ENCODE assay signal across 22 cellular contexts in the genomic region with DNA sequence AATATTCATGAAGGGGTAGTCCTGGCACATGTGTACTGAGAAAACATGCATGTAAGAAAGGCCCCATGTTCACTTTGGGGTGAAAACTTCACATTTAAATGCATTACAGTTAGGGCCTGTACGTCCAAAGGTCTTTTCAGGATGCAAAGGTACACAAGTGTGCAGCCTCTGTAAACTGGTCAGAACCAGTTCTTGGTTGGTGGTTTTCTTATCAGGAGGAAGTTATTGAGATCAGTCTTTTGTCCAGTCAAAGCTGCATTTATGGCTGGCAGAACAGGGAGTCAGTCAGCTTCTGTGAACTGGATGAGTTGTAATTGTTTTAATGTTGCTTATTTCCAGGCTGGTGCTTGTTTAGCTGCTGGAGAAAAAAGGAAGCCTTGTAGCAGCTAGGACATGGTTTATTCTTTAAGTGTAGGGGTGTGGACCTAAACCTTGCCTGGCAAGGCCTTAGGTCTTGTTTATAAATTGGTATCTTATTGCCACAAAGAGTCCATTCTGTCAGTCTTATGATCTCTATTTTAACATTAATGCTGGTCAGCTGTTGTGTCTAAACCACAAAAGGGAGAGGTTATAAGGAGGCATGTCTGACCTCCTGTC.
"Had no signal": no experiment of that assay in that cellular context is flagged by ENCODE, and none has a peak within 500 bp of the region (broad histone marks: within the 10 kb centered on the region; RNA-seq: fewer than 3 reads in every experiment).

No MANE protein-coding gene starts in this region.

- H3K4me3 ChIP-seq: body of pancreas, cardiac muscle cell, left lung, lower lobe of right lung, testis, transverse colon had no signal

- H3K4me1 ChIP-seq: body of pancreas, left lung, lower lobe of right lung, testis, transverse colon had no signal

- DNase-seq: activated CD4-positive, alpha-beta T cell treated with anti-CD3 and anti-CD28 coated beads for 36 hours; activated CD4-positive, CD25-positive, alpha-beta regulatory T cell; activated CD8-positive, alpha-beta memory T cell treated with anti-CD3 and anti-CD28 coated beads, Interleukin-2, amount 10 ng/mL, durations not matched to agents 7 days and 5 days; activated CD8-positive, alpha-beta T cell treated with anti-CD3 and anti-CD28 coated beads, Interleukin-2, amount 10 ng/mL, durations not matched to agents 7 days and 5 days; activated naive CD4-positive, alpha-beta T cell; activated T-cell treated with anti-CD3 and anti-CD28 coated beads, Interleukin-2, amount 50 U/mL, for 72 hours; aorta; body of pancreas; cortex of kidney; effector memory CD8-positive, alpha-beta T cell; erythroblast; head of caudate nucleus; left lung; lower lobe of right lung; mesenchymal stem cell; natural killer cell; right cardiac atrium; stimulated activated CD4-positive, alpha-beta T cell treated with anti-CD3 and anti-CD28 coated beads, Interleukin-4, amount 100 ng/mL, for 1 hour; stimulated activated naive CD8-positive, alpha-beta T cell treated with anti-CD3 and anti-CD28 coated beads, Interleukin-15, Interleukin-2, amounts not matched to agents 100 U/mL and 50 U/mL, for 24 hours; testis; transverse colon had no signal

- H3K27ac ChIP-seq: body of pancreas, cardiac muscle cell, left lung, lower lobe of right lung, transverse colon had no signal

- H3K27me3 ChIP-seq: body of pancreas, cardiac muscle cell, left lung, testis, transverse colon had no signal

- H3K36me3 ChIP-seq: cardiac muscle cell, left lung, lower lobe of right lung, transverse colon had no signal

- H3K9me3 ChIP-seq: body of pancreas, left lung, lower lobe of right lung, testis, transverse colon had no signal
